29 cellular contexts compared by ENCODE assay signal in the genomic region with DNA sequence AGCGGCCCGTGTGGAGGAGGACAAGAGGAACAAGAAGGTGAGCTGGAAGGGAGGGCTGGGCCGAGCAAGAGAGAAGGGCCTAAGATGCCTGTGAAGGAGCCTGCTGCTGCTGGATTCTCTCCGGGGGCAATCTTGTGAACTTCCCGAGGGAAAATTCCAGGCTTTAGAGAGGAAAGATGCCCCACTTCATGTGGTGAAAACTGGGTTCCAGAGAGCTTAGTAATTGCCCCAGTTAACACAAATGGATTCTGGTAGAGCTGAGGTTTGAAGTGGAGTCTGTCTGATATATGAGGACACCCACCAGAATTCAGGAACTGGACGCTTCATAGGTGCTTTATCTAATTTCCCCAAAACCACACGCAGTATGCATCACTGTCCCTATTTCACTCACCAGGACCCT.
"Had no signal": no experiment of that assay in that cellular context is flagged by ENCODE, and none has a peak within 500 bp of the region (broad histone marks: within the 10 kb centered on the region; RNA-seq: fewer than 3 reads in every experiment).

No MANE protein-coding gene starts in this region.

- H3K4me1 Mint-ChIP-seq: activated CD4-positive, alpha-beta T cell treated with anti-CD3 and anti-CD28 coated beads for 36 hours; activated CD4-positive, alpha-beta T cell treated with anti-CD3 and anti-CD28 coated beads, Interleukin-2, amount 10 ng/mL, durations not matched to agents 24 days and 14 days; activated CD8-positive, alpha-beta memory T cell treated with anti-CD3 and anti-CD28 coated beads, Interleukin-2, amount 10 ng/mL, durations not matched to agents 7 days and 5 days; activated naive CD4-positive, alpha-beta T cell treated with anti-CD3 and anti-CD28 coated beads, Interleukin-2, amount 50 U/mL, for 24 hours; activated naive CD8-positive, alpha-beta T cell treated with anti-CD3 and anti-CD28 coated beads for 36 hours; activated naive CD8-positive, alpha-beta T cell treated with anti-CD3 and anti-CD28 coated beads, Interleukin-2, amount 50 U/mL, for 24 hours had no signal

- H3K9me3 Mint-ChIP-seq: activated CD4-positive, alpha-beta memory T cell treated with anti-CD3 and anti-CD28 coated beads for 36 hours; activated CD4-positive, alpha-beta T cell treated with anti-CD3 and anti-CD28 coated beads, Interleukin-2, amount 10 ng/mL, durations not matched to agents 24 days and 14 days; activated naive CD4-positive, alpha-beta T cell treated with anti-CD3 and anti-CD28 coated beads for 36 hours; activated naive CD4-positive, alpha-beta T cell treated with anti-CD3 and anti-CD28 coated beads, Interleukin-2, amount 50 U/mL, for 24 hours; activated naive CD8-positive, alpha-beta T cell treated with anti-CD3 and anti-CD28 coated beads for 36 hours; activated naive CD8-positive, alpha-beta T cell treated with anti-CD3 and anti-CD28 coated beads, Interleukin-2, amount 50 U/mL, for 24 hours; activated T-helper 1 cell treated with anti-CD3 and anti-CD28 coated beads, Interleukin-12 subunit alpha, Interleukin-12 subunit beta, Interleukin-2, Interleukin-4 antibody, amounts not matched to agents 30 ng/mL and 10 ng/mL and 1 ng/mL, durations not matched to agents 14 hours and 24 hours and 36 hours; activated T-helper 2 cell treated with anti-CD3 and anti-CD28 coated beads, Interferon-gamma antibody, Interleukin-2, Interleukin-4, amounts not matched to agents 10 μg/mL and 5 μg/mL and 100 μg/mL, durations not matched to agents 14 hours and 24 hours and 36 hours had no signal

- H3K36me3 Mint-ChIP-seq: activated CD4-positive, alpha-beta memory T cell treated with anti-CD3 and anti-CD28 coated beads for 36 hours; activated CD8-positive, alpha-beta memory T cell treated with anti-CD3 and anti-CD28 coated beads, Interleukin-2, amount 10 ng/mL, durations not matched to agents 7 days and 5 days; activated naive CD4-positive, alpha-beta T cell treated with anti-CD3 and anti-CD28 coated beads, Interleukin-2, amount 50 U/mL, for 24 hours; activated naive CD8-positive, alpha-beta T cell treated with anti-CD3 and anti-CD28 coated beads for 36 hours; brain had no signal

- H3K27me3 ChIP-seq: adrenal gland, ascending aorta, breast epithelium, cardiac muscle cell, colonic mucosa had no signal

- H3K27ac Mint-ChIP-seq: activated CD4-positive, alpha-beta memory T cell treated with anti-CD3 and anti-CD28 coated beads for 36 hours; activated CD4-positive, alpha-beta T cell treated with anti-CD3 and anti-CD28 coated beads for 36 hours; activated CD4-positive, alpha-beta T cell treated with anti-CD3 and anti-CD28 coated beads, Interleukin-2, amount 10 ng/mL, durations not matched to agents 24 days and 14 days; activated CD8-positive, alpha-beta memory T cell treated with anti-CD3 and anti-CD28 coated beads, Interleukin-2, amount 10 ng/mL, durations not matched to agents 7 days and 5 days; activated CD8-positive, alpha-beta T cell treated with anti-CD3 and anti-CD28 coated beads, Interleukin-2, amount 10 ng/mL, durations not matched to agents 7 days and 5 days; activated naive CD4-positive, alpha-beta T cell treated with anti-CD3 and anti-CD28 coated beads for 36 hours; activated naive CD4-positive, alpha-beta T cell treated with anti-CD3 and anti-CD28 coated beads, Interleukin-2, amount 50 U/mL, for 24 hours; activated naive CD8-positive, alpha-beta T cell treated with anti-CD3 and anti-CD28 coated beads for 36 hours; activated naive CD8-positive, alpha-beta T cell treated with anti-CD3 and anti-CD28 coated beads, Interleukin-2, amount 50 U/mL, for 24 hours; activated T-helper 1 cell treated with anti-CD3 and anti-CD28 coated beads, Interleukin-12 subunit alpha, Interleukin-12 subunit beta, Interleukin-2, Interleukin-4 antibody, amounts not matched to agents 30 ng/mL and 10 ng/mL and 1 ng/mL, durations not matched to agents 14 hours and 24 hours and 36 hours; activated T-helper 2 cell treated with anti-CD3 and anti-CD28 coated beads, Interferon-gamma antibody, Interleukin-2, Interleukin-4, amounts not matched to agents 10 μg/mL and 5 μg/mL and 100 μg/mL, durations not matched to agents 14 hours and 24 hours and 36 hours had no signal

- H3K27ac ChIP-seq: adrenal gland, ascending aorta, breast epithelium, colonic mucosa had no signal

- ATAC-seq: activated CD4-positive, alpha-beta T cell treated with anti-CD3 and anti-CD28 coated beads for 36 hours; activated CD8-positive, alpha-beta memory T cell treated with anti-CD3 and anti-CD28 coated beads, Interleukin-2, amount 10 ng/mL, durations not matched to agents 7 days and 5 days; activated CD8-positive, alpha-beta T cell treated with anti-CD3 and anti-CD28 coated beads, Interleukin-2, amount 10 ng/mL, durations not matched to agents 7 days and 5 days; activated naive CD8-positive, alpha-beta T cell treated with anti-CD3 and anti-CD28 coated beads, Interleukin-2, amount 50 U/mL, for 24 hours; esophagus mucosa had no signal

- DNase-seq: activated CD4-positive, alpha-beta memory T cell treated with anti-CD3 and anti-CD28 coated beads for 36 hours; activated CD4-positive, alpha-beta T cell treated with anti-CD3 and anti-CD28 coated beads for 36 hours; activated CD4-positive, alpha-beta T cell treated with anti-CD3 and anti-CD28 coated beads, Interleukin-2, amount 10 ng/mL, durations not matched to agents 24 days and 14 days; activated CD4-positive, CD25-positive, alpha-beta regulatory T cell; activated CD4-positive, CD25-positive, alpha-beta regulatory T cell treated with anti-CD3 and anti-CD28 coated beads, Interleukin-2, amount 50 U/mL, for 72 hours; activated CD8-positive, alpha-beta memory T cell treated with anti-CD3 and anti-CD28 coated beads, Interleukin-2, amount 10 ng/mL, durations not matched to agents 7 days and 5 days; activated CD8-positive, alpha-beta memory T cell treated with anti-CD3 and anti-CD28 coated beads, Interleukin-2, amount 50 U/mL, for 4 hours; activated CD8-positive, alpha-beta T cell treated with anti-CD3 and anti-CD28 coated beads, Interleukin-2, amount 10 ng/mL, durations not matched to agents 7 days and 5 days; activated effector memory CD4-positive, alpha-beta T cell treated with anti-CD3 and anti-CD28 coated beads, Interleukin-2, amount 50 U/mL, for 16 hours; activated naive CD4-positive, alpha-beta T cell treated with anti-CD3 and anti-CD28 coated beads for 36 hours; activated naive CD8-positive, alpha-beta T cell treated with anti-CD3 and anti-CD28 coated beads for 36 hours; activated naive CD8-positive, alpha-beta T cell treated with anti-CD3 and anti-CD28 coated beads, Interleukin-2, amount 50 U/mL, for 24 hours; activated T-cell treated with anti-CD3 and anti-CD28 coated beads, Interleukin-2, amount 50 U/mL, for 1 hour; activated T-cell treated with anti-CD3 and anti-CD28 coated beads, Interleukin-2, amount 50 U/mL, for 48 hours; adrenal gland; central memory CD4-positive, alpha-beta T cell; cerebellar nuclear complex; colonic mucosa; effector CD8-positive, alpha-beta T cell; foreskin fibroblast; T-helper 2 cell had no signal

- H3K4me1 ChIP-seq: ascending aorta, breast epithelium, colonic mucosa had no signal

- H3K4me3 ChIP-seq: adrenal gland, ascending aorta, breast epithelium, cardiac muscle cell, colonic mucosa had no signal

- H3K36me3 ChIP-seq: adrenal gland, ascending aorta, breast epithelium, cardiac muscle cell, colonic mucosa had no signal

- H3K9me3 ChIP-seq: adrenal gland, ascending aorta, breast epithelium, colonic mucosa had no signal

- H3K4me3 Mint-ChIP-seq: activated CD4-positive, alpha-beta memory T cell treated with anti-CD3 and anti-CD28 coated beads for 36 hours; activated CD4-positive, alpha-beta T cell treated with anti-CD3 and anti-CD28 coated beads for 36 hours; activated CD4-positive, alpha-beta T cell treated with anti-CD3 and anti-CD28 coated beads, Interleukin-2, amount 10 ng/mL, durations not matched to agents 24 days and 14 days; activated CD8-positive, alpha-beta memory T cell treated with anti-CD3 and anti-CD28 coated beads, Interleukin-2, amount 10 ng/mL, durations not matched to agents 7 days and 5 days; activated CD8-positive, alpha-beta T cell treated with anti-CD3 and anti-CD28 coated beads, Interleukin-2, amount 10 ng/mL, durations not matched to agents 7 days and 5 days; activated naive CD4-positive, alpha-beta T cell treated with anti-CD3 and anti-CD28 coated beads for 36 hours; activated naive CD4-positive, alpha-beta T cell treated with anti-CD3 and anti-CD28 coated beads, Interleukin-2, amount 50 U/mL, for 24 hours; activated naive CD8-positive, alpha-beta T cell treated with anti-CD3 and anti-CD28 coated beads for 36 hours; activated naive CD8-positive, alpha-beta T cell treated with anti-CD3 and anti-CD28 coated beads, Interleukin-2, amount 50 U/mL, for 24 hours; activated T-helper 1 cell treated with anti-CD3 and anti-CD28 coated beads, Interleukin-12 subunit alpha, Interleukin-12 subunit beta, Interleukin-2, Interleukin-4 antibody, amounts not matched to agents 30 ng/mL and 10 ng/mL and 1 ng/mL, durations not matched to agents 14 hours and 24 hours and 36 hours; brain had no signal
